In genomic region chr19:28878862-28879566, GRCh38 we compare ENCODE assay signal across 8 cellular contexts.
A peak's percentile ranks its signal among the peaks of the same experiment; 100 is the strongest.
DNase-seq lines count a peak whose midpoint lies in the region; ATAC-seq and TF ChIP-seq lines count a peak whose summit lies in the region.

No MANE protein-coding gene starts in this region.

- H3K4me3 ChIP-seq in SJSA1 (no peak overlapping the region), heart left ventricle (no peak overlapping the region)

- TF ChIP-seq CTCF in heart left ventricle (IDR thresholded peaks at IDR 0.05) = peak; percentile 53 to 84 (median 73)

- no peaks in the 10 kb centered on the region for H3K9me3 ChIP-seq in SJSA1 (replicated peaks)
- no peaks in the 10 kb centered on the region for H3K9me3 ChIP-seq in heart left ventricle

- H3K27ac ChIP-seq in SJSA1 (no peak overlapping the region), heart left ventricle (no peak overlapping the region)

- H3K36me3 ChIP-seq in SJSA1 = no peaks in the 10 kb centered on the region
- H3K36me3 ChIP-seq in heart left ventricle = no peaks in the 10 kb centered on the region

- intact Hi-C loops in heart left ventricle (cut with DNase I) = loop anchor here (1.0 to 10.0 kb wide), 8 partner anchors 142 to 914 kb away; no protein-coding TSS in a partner anchor

- H3K4me1 ChIP-seq in SJSA1 (replicated peaks) (no peaks in the 10 kb centered on the region), heart left ventricle (peaks cover 0 to 15% (median 5%) of the 10 kb centered on the region in 12 donors)

- in situ Hi-C loops in G401 (cut with HindIII; ENCODE audit: low sequenced_read_pairs) = no loop called here

- peak; percentile 76 for DNase-seq in G401 (ENCODE audit: low spot score)
- peak; percentile 52 for DNase-seq in M059J (ENCODE audit: low read depth)
- peak; percentile 13 to 56 for DNase-seq in SJSA1 (ENCODE audit: low read depth in 1 of 2, low spot score in 2 of 2)
- DNase-seq in activated naive CD4-positive, alpha-beta T cell treated with anti-CD3 and anti-CD28 coated beads, Interleukin-2, amount 50 U/mL, for 16 hours = peak; percentile 53
- peak; percentile 42 to 75 (median 67) for DNase-seq in heart left ventricle
- DNase-seq in pulmonary artery endothelial cell (ENCODE audit: low read depth, low spot score) = peak; percentile 5

- ATAC-seq in heart left ventricle = peak in 3 of 4 donors; percentile 23 to 40 (median 23)
- ATAC-seq in GM19397 (IDR thresholded peaks at IDR 0.05; ENCODE audit: unreplicated experiment) = no peak
- ATAC-seq in GM21381 (IDR thresholded peaks at IDR 0.05; ENCODE audit: unreplicated experiment) = no peak

- WGBS in heart left ventricle, 4 donors = 22 to 28% (median 25%) methylated on average over 11 of the region's 11 CpGs

- H3K27me3 ChIP-seq in SJSA1 (replicated peaks) (no peaks in the 10 kb centered on the region), heart left ventricle (no peaks in the 10 kb centered on the region)

- TF ChIP-seq POLR2A in heart left ventricle (IDR thresholded peaks at IDR 0.05) = no peak

Comparison
In these comparisons a context has a peak if more than half of its experiments do, and no peak if none do; other contexts are left out.
1. DNase-seq: peak in every context shown above with its lines; median percentile 76 in G401; 67 in heart left ventricle; 53 in activated naive CD4-positive, alpha-beta T cell treated with anti-CD3 and anti-CD28 coated beads, Interleukin-2, amount 50 U/mL, for 16 hours; 52 in M059J; 34 in SJSA1; 5 in pulmonary artery endothelial cell.
2. ATAC-seq: peak in heart left ventricle (3 of 4); none in GM19397 (single experiment) and GM21381 (single experiment).